In the genomic region with DNA sequence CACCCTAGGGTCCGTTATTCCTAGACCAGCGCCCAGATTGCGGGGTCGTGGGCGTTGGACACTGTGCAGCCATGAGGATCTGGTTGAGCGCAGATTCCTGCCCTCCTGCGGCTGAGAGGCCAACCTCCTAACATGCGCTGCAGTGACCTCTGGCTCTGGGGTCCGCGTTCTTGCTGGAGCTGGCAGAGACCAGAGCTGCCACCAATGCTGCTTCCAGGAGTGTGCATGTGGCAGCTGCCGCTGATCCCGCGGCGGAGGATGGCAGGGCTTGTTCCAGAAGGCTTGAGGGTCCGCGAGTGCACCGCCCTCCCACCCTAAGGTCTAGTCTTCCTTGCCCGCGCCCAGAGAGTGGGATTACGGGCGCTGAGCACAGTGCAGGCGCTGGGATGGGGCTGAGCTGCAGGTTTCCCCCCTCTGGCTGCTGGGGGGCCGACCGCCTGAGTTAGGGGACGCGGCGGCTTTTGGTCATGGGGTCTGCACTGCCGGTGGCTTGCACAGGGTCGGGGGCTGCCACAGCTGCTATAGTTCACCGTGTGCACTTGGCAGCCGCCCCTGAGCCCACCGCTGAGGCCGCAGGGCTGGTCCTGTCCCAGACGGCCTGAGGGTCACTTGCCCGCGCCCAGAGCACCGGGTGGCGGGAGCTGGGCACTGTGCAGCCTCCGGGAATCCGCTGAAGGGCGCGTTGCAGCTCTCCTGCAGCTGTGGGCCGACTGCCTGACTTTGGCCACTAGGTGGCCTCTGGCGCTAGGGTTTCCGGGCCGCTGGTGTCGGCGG, we compare ENCODE assay signal across 8 cellular contexts.
DNase-seq lines count a peak whose midpoint lies in the region; ATAC-seq and TF ChIP-seq lines count a peak whose summit lies in the region.

No MANE protein-coding gene starts in this region.

- DNase-seq in AG04449 (ENCODE audit: low read depth, low spot score) (no peak), NCI-H2196 (lab: John Stamatoyannopoulos, UW; ENCODE audit: unreplicated experiment) (peak; percentile 70), dermis microvascular lymphatic vessel endothelial cell (ENCODE audit: low read depth in 2 of 2) (peak; percentile 40 to 71), lower leg skin (ENCODE audit: low spot score in 2 of 2) (peak; percentile 56 to 94)
- DNase-seq in activated CD4-positive, alpha-beta T cell treated with anti-CD3 and anti-CD28 coated beads, Interleukin-2, amount 10 ng/mL, durations not matched to agents 7 days and 5 days = peak; percentile 51
- DNase-seq in stimulated activated CD4-positive, alpha-beta T cell treated with anti-CD3 and anti-CD28 coated beads, TNF-alpha, amount 100 ng/mL, for 4 hours (ENCODE audit: low read depth in 3 of 3) = peak; percentile 37 to 39 (median 38)

- peaks cover 37% of the 10 kb centered on the region for H3K27me3 Mint-ChIP-seq in activated CD4-positive, alpha-beta T cell treated with anti-CD3 and anti-CD28 coated beads, Interleukin-2, amount 10 ng/mL, durations not matched to agents 7 days and 5 days

- TF ChIP-seq CTCF in AG04449 (IDR thresholded peaks at IDR 0.05; ENCODE audit: insufficient read depth, low read length, missing control alignments) = peak; percentile 86
- TF ChIP-seq CTCF in lower leg skin (IDR thresholded peaks at IDR 0.05) = no peak

- POLR2A ChIA-PET in AG04449 (lab: Yijun Ruan, JAX) = interaction anchor here (1.5 to 2.5 kb wide), 2 partner anchors 9 to 11 kb away, joined by 3 to 24 read pairs; no protein-coding TSS in a partner anchor
- POLR2A ChIA-PET in activated CD4-positive, alpha-beta T cell treated with anti-CD3 and anti-CD28 coated beads, Interleukin-2, amount 10 ng/mL, durations not matched to agents 7 days and 5 days (lab: Charles Lee) = no interaction called here

- CTCF ChIA-PET in AG04449 (lab: Yijun Ruan, JAX) = interaction anchor here (0.6 to 4.0 kb wide), 17 partner anchors 8 to 521 kb away, joined by 3 to 40 read pairs (median 5); no protein-coding TSS in a partner anchor
- CTCF ChIA-PET in activated CD4-positive, alpha-beta T cell treated with anti-CD3 and anti-CD28 coated beads, Interleukin-2, amount 10 ng/mL, durations not matched to agents 7 days and 5 days (lab: Charles Lee) = interaction anchor here (0.6 to 2.9 kb wide), 8 partner anchors 8 to 571 kb away, joined by 3 to 11 read pairs (median 4); no protein-coding TSS in a partner anchor

- peaks cover 18% of the 10 kb centered on the region for H3K4me1 Mint-ChIP-seq in activated CD4-positive, alpha-beta T cell treated with anti-CD3 and anti-CD28 coated beads, Interleukin-2, amount 10 ng/mL, durations not matched to agents 7 days and 5 days

- peak overlapping the region; percentile 44 for H3K4me3 ChIP-seq in AG04449 (ENCODE audit: low read depth, low read length)
- H3K4me3 ChIP-seq in lower leg skin (ENCODE audit: low read depth, poor library complexity, severe bottlenecking) = no peak overlapping the region

- no peak overlapping the region for H3K4me3 Mint-ChIP-seq in activated CD4-positive, alpha-beta T cell treated with anti-CD3 and anti-CD28 coated beads, Interleukin-2, amount 10 ng/mL, durations not matched to agents 7 days and 5 days

- ATAC-seq in GM18511 (IDR thresholded peaks at IDR 0.05; ENCODE audit: unreplicated experiment) (peak; percentile 83), HG03025 (IDR thresholded peaks at IDR 0.05; ENCODE audit: low FRiP score, unreplicated experiment) (peak; percentile 88)

- no peaks in the 10 kb centered on the region for H3K36me3 Mint-ChIP-seq in activated CD4-positive, alpha-beta T cell treated with anti-CD3 and anti-CD28 coated beads, Interleukin-2, amount 10 ng/mL, durations not matched to agents 7 days and 5 days (ENCODE audit: low read depth)

- intact Hi-C loops in lower leg skin (cut with DNase I; ENCODE audit: low total_unique reads) = no loop called here

- 1 to 2% methylated on average over 22 to 26 of the region's 48 CpGs for WGBS in lower leg skin, 2 donors

- no peak overlapping the region for H3K27ac Mint-ChIP-seq in activated CD4-positive, alpha-beta T cell treated with anti-CD3 and anti-CD28 coated beads, Interleukin-2, amount 10 ng/mL, durations not matched to agents 7 days and 5 days

- H3K9me3 Mint-ChIP-seq in activated CD4-positive, alpha-beta T cell treated with anti-CD3 and anti-CD28 coated beads, Interleukin-2, amount 10 ng/mL, durations not matched to agents 7 days and 5 days = no peaks in the 10 kb centered on the region

- no peak for TF ChIP-seq POLR2A in lower leg skin (IDR thresholded peaks at IDR 0.05)
